In the genomic region with DNA sequence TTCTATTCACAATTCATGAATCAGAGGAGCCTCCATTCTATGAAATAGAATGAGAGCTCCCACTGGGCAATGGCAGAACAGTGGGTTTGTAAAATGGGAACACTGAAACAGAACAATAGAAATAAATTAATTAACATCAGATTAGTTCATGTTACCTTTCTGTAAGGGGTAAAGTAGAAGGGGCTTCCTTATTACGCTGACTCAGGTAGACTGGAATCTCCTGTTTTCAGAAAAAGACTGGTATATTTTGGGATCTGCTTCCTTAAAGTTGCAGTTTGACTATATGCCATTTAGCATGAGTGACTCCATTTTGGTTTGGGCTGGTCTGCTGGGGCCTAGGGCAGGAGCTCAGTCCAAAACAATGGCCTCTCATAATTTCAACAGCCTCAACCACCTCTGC, we compare ENCODE assay signal across 23 cellular contexts. TPM values are rescaled to one million over a fixed set of nuclear protein-coding genes. Genes with fewer than 3 reads are reported as not detected.
DNase-seq lines count a peak whose midpoint lies in the region; ATAC-seq, FAIRE-seq and TF ChIP-seq lines count a peak whose summit lies in the region.
"Had no signal": no experiment of that assay in that cellular context is flagged by ENCODE, and none has a peak within 500 bp of the region (broad histone marks: within the 10 kb centered on the region; RNA-seq: fewer than 3 reads in every experiment).

No MANE protein-coding gene starts in this region.

- no peak overlapping the region for H2AFZ ChIP-seq in IMR-90 (replicated peaks; ENCODE audit: low read length, poor library complexity)
- no peak overlapping the region for H2AFZ ChIP-seq in K562 (ENCODE audit: low read depth, low read length)

- H3K9ac ChIP-seq in IMR-90 (ENCODE audit: low read depth, low read length), result no peak overlapping the region
- H3K9ac ChIP-seq in K562 (ENCODE audit: insufficient read depth in 1 of 2, low read depth in 2 of 2, low read length in 2 of 2), result no peak overlapping the region
- H3K9ac ChIP-seq: BLaER1 treated with 17β-estradiol and CSF1 and Interleukin-3, amounts not matched to agents 10 nM and 100 nM had no signal

- TF ChIP-seq CTCF in A549 (IDR thresholded peaks at IDR 0.05) (no peak), IMR-90 (conservative IDR thresholded peaks at IDR 0.05; ENCODE audit: low read depth, low read length) (no peak), K562 (IDR thresholded peaks at IDR 0.05 in 2 of 3, conservative IDR thresholded peaks at IDR 0.05 in 1 of 3; ENCODE audit: insufficient read depth in 2 of 3, low read depth in 1 of 3, low read length in 3 of 3) (no peak)

- H3K79me1 ChIP-seq in IMR-90 (ENCODE audit: low read depth in 1 of 2, low read length in 2 of 2), result no peaks in the 10 kb centered on the region

- no peaks in the 10 kb centered on the region for H3K9me1 ChIP-seq in IMR-90 (ENCODE audit: insufficient read depth, low read length)
- H3K9me1 ChIP-seq in K562 (ENCODE audit: control insufficient read depth, insufficient read depth, low read length), result no peaks in the 10 kb centered on the region

- no peaks in the 10 kb centered on the region for H3K79me2 ChIP-seq in K562 (ENCODE audit: control insufficient read depth, insufficient read depth, low read length)

- no peak for DNase-seq in A549 (ENCODE audit: low read depth in 1 of 2, low spot score in 1 of 2)
- DNase-seq in IMR-90, result no peak
- DNase-seq in K562 (ENCODE audit: extremely low read depth in 1 of 4, low spot score in 3 of 4), result no peak
- DNase-seq in NCI-H345 (lab: John Stamatoyannopoulos, UW), result no peak
- no peak for DNase-seq in inferior parietal cortex (ENCODE audit: extremely low spot score)
- DNase-seq: 8988T; AML-193; CD4-positive, alpha-beta memory T cell; CD4-positive, CD25-positive, alpha-beta regulatory T cell; CD8-positive, alpha-beta memory T cell; COR-L47; DMS 273 treated with DMSO at 0.1 percent for 48 hours; DMS153; DMS53; DMS79; DND-41; EL; GDM1 had no signal

- no peak overlapping the region for H2AK5ac ChIP-seq in IMR-90 (ENCODE audit: low read depth, low read length)

- ATAC-seq in A549 (no peak), IMR-90 (ENCODE audit: low read depth) (no peak), K562 (no peak), GM18867 (IDR thresholded peaks at IDR 0.05; ENCODE audit: unreplicated experiment) (no peak)

- H2BK20ac ChIP-seq in IMR-90 (ENCODE audit: low read depth, low read length), result no peak overlapping the region

- no peak for TF ChIP-seq POLR2A in A549 (IDR thresholded peaks at IDR 0.05; ENCODE audit: low read length)
- TF ChIP-seq POLR2A in IMR-90 (IDR thresholded peaks at IDR 0.05; ENCODE audit: low read depth, low read length), result no peak
- TF ChIP-seq POLR2A in K562 (conservative IDR thresholded peaks at IDR 0.05), result no peak

- H4K91ac ChIP-seq in IMR-90 (ENCODE audit: insufficient read depth, low read depth, low read length), result no peak overlapping the region

- FAIRE-seq in A549 (lab: Jason Lieb, UNC), result no peak
- no peak for FAIRE-seq in K562 (lab: Jason Lieb, UNC)
- FAIRE-seq: A204.1, GM12891 had no signal

- POLR2A ChIA-PET in A549 (lab: Yijun Ruan, JAX) (no interaction called here), IMR-90 (lab: Charles Lee; ENCODE audit: unreplicated experiment) (no interaction called here), K562 (lab: Yijun Ruan, JAX) (no interaction called here)

- in situ Hi-C loops in IMR-90 (cut with MboI; ENCODE audit: low sequenced_read_pairs), result no loop called here
- in situ Hi-C loops in K562 (cut with MboI), result no loop called here

- no peak overlapping the region for H4K5ac ChIP-seq in IMR-90 (ENCODE audit: low read depth, low read length)

- TF ChIP-seq RAD21 in A549 (conservative IDR thresholded peaks at IDR 0.05 in 1 of 2, IDR thresholded peaks at IDR 0.05 in 1 of 2) (no peak), IMR-90 (IDR thresholded peaks at IDR 0.05; ENCODE audit: low read length) (no peak), K562 (CRISPR knock-in tag; conservative IDR thresholded peaks at IDR 0.05 in 1 of 2, IDR thresholded peaks at IDR 0.05 in 1 of 2) (no peak)

- 67% methylated on average over 1 of the region's 1 CpG for WGBS in A549 (ENCODE audit: missing lambda C conversion rate)
- no CpG with 5 or more reads among the region's 1 CpG for WGBS in IMR-90 (ENCODE audit: extremely low coverage in 2 of 2, insufficient read length in 1 of 2), 2 experiments
- 0% methylated on average over 1 of the region's 1 CpG for WGBS in K562 (ENCODE audit: insufficient coverage, low coverage, missing lambda C conversion rate)

- CTCF ChIA-PET in A549 (lab: Yijun Ruan, JAX) (interaction anchor here (0.7 kb wide), 1 partner anchor 23 kb away, joined by 3 read pairs; no protein-coding TSS in a partner anchor), IMR-90 (lab: Yijun Ruan, JAX) (interaction anchor here (0.6 kb wide), 1 partner anchor 193 kb away, joined by 3 read pairs; no protein-coding TSS in a partner anchor), K562 (lab: Yijun Ruan, JAX; ENCODE audit: low intra/inter-chr PET ratio) (interaction anchor here (0.6 kb wide), 1 partner anchor 906 kb away, joined by 3 read pairs; no protein-coding TSS in a partner anchor)

- no peak overlapping the region for H3K14ac ChIP-seq in IMR-90 (replicated peaks; ENCODE audit: low read depth, low read length)

- no peak overlapping the region for H3K4me2 ChIP-seq in A549
- no peak overlapping the region for H3K4me2 ChIP-seq in IMR-90 (ENCODE audit: low read depth, low read length)
- H3K4me2 ChIP-seq in K562 (ENCODE audit: insufficient read depth, low read length), result no peak overlapping the region
- H3K4me2 ChIP-seq: BLaER1 treated with 17β-estradiol and CSF1 and Interleukin-3, amounts not matched to agents 10 nM and 100 nM had no signal

- dilution Hi-C loops in IMR-90 (cut with HindIII; ENCODE audit: low sequenced_read_pairs, unreplicated experiment), result no loop called here

- H2BK15ac ChIP-seq in IMR-90 (ENCODE audit: low read depth, low read length), result no peak overlapping the region

- H4K20me1 ChIP-seq in IMR-90 (ENCODE audit: insufficient read depth, low read length), result no peaks in the 10 kb centered on the region
- no peaks in the 10 kb centered on the region; the same call in none of the 2 replicates for H4K20me1 ChIP-seq in K562 (replicated peaks; ENCODE audit: control insufficient read depth, insufficient read depth, low read length)
- H4K20me1 ChIP-seq: BLaER1 treated with 17β-estradiol and CSF1 and Interleukin-3, amounts not matched to agents 10 nM and 100 nM had no signal

- no peaks in the 10 kb centered on the region for H3K4me1 ChIP-seq in A549
- no peaks in the 10 kb centered on the region for H3K4me1 ChIP-seq in IMR-90 (ENCODE audit: control insufficient read depth, insufficient read depth, low read length)
- no peaks in the 10 kb centered on the region for H3K4me1 ChIP-seq in K562 (replicated peaks in 1 of 2; ENCODE audit: control insufficient read depth in 2 of 2, insufficient read depth in 2 of 2, low read length in 2 of 2)

- H3K4me3 ChIP-seq in A549 (no peak overlapping the region), IMR-90 (ENCODE audit: insufficient read depth, low read depth, low read length) (no peak overlapping the region), K562 (no peak overlapping the region)
- H3K4me3 ChIP-seq: BLaER1 treated with 17β-estradiol and CSF1 and Interleukin-3, amounts not matched to agents 10 nM and 100 nM had no signal

- H3K36me3 ChIP-seq in IMR-90 (ENCODE audit: control insufficient read depth, insufficient read depth, low read length), result no peaks in the 10 kb centered on the region
- no peaks in the 10 kb centered on the region for H3K36me3 ChIP-seq in K562 (ENCODE audit: control insufficient read depth, insufficient read depth, low read length)
- H3K36me3 ChIP-seq: BLaER1 treated with 17β-estradiol and CSF1 and Interleukin-3, amounts not matched to agents 10 nM and 100 nM had no signal

- H3K9me3 ChIP-seq in A549 (no peaks in the 10 kb centered on the region), IMR-90 (ENCODE audit: control insufficient read depth, insufficient read depth, low read length) (no peaks in the 10 kb centered on the region), K562 (replicated peaks; ENCODE audit: control insufficient read depth, insufficient read depth, low read depth, low read length) (no peaks in the 10 kb centered on the region)
- H3K9me3 ChIP-seq: BLaER1 treated with 17β-estradiol and CSF1 and Interleukin-3, amounts not matched to agents 10 nM and 100 nM had no signal

- H3K27ac ChIP-seq in A549, result no peak overlapping the region
- no peak overlapping the region for H3K27ac ChIP-seq in IMR-90 (ENCODE audit: insufficient read depth, low read length)
- H3K27ac ChIP-seq in K562 (ENCODE audit: extremely low read depth, low read depth, low read length), result no peak overlapping the region
- H3K27ac ChIP-seq: BLaER1 treated with 17β-estradiol and CSF1 and Interleukin-3, amounts not matched to agents 10 nM and 100 nM; C4-2B had no signal

- H3K18ac ChIP-seq in IMR-90 (ENCODE audit: low read depth, low read length), result no peak overlapping the region

- H4K8ac ChIP-seq in IMR-90 (ENCODE audit: low read depth in 2 of 2, low read length in 2 of 2), result no peak overlapping the region

- H2AK9ac ChIP-seq in IMR-90 (replicated peaks; ENCODE audit: low read depth, low read length, poor library complexity), result no peak overlapping the region

- BruUV-seq in IMR-90 (replicated peaks; lab: Mats Ljungman, UMichigan) (no TSS peak), K562 (replicated peaks; lab: Mats Ljungman, UMichigan) (no TSS peak)

- intact Hi-C loops in IMR-90 (cut with micrococcal nuclease) (no loop called here), K562 (cut with micrococcal nuclease) (no loop called here)

- no peak overlapping the region for H3K56ac ChIP-seq in IMR-90 (ENCODE audit: extremely low read depth, insufficient read depth, low read length)

- TF ChIP-seq EP300 in A549 (IDR thresholded peaks at IDR 0.05) (no peak), K562 (IDR thresholded peaks at IDR 0.05; ENCODE audit: low read length) (no peak)

- no peak overlapping the region for H2BK120ac ChIP-seq in IMR-90 (ENCODE audit: low read depth, low read length)

- H3K23ac ChIP-seq in IMR-90 (ENCODE audit: low read depth, low read length), result no peak overlapping the region

- no peak overlapping the region for H3K4ac ChIP-seq in IMR-90 (ENCODE audit: low read depth, low read length)

- peaks cover 51% of the 10 kb centered on the region for H3K27me3 ChIP-seq in IMR-90 (ENCODE audit: control insufficient read depth, insufficient read depth, low read length)
- H3K27me3 ChIP-seq in K562 (ENCODE audit: control insufficient read depth in 2 of 2, insufficient read depth in 2 of 2, low read length in 2 of 2), result peaks cover 28 to 46% of the 10 kb centered on the region in 2 experiments
- H3K27me3 ChIP-seq: BLaER1 treated with 17β-estradiol and CSF1 and Interleukin-3, amounts not matched to agents 10 nM and 100 nM had no signal

- H2BK5ac ChIP-seq in IMR-90 (ENCODE audit: low read depth, low read length, poor library complexity, severe bottlenecking), result no peak overlapping the region

RNA-seq across cellular contexts. Expression of gene ZFAND3, which starts 52.8 kb away (rescaled TPM):
- polyA plus RNA-seq in A549 (2011; rRNA removed), result 12.0 and 21.4 TPM in 2 replicates
- polyA plus RNA-seq in A549 (2012; cell fraction: cytosol; rRNA removed), result 7.9 and 10.6 TPM in 2 replicates
- 8.3 and 14.5 TPM in 2 replicates for polyA plus RNA-seq in A549 (2012; cell fraction: nucleus; rRNA removed)
- 50.0 to 53.4 TPM (median 52.4 TPM) in 3 replicates for polyA plus RNA-seq in A549 (2017; fragmentation: RNase III; extraction: RNeasy Plus Mini Kit Qiagen cat#74134 plus additional on column Dnase treatment)
- polyA minus RNA-seq in A549 (2011; rRNA and poly(A)+ RNA removed), result 19.3 and 27.2 TPM in 2 replicates
- 10.9 and 13.1 TPM in 2 replicates for total RNA-seq in IMR-90 (2012; rRNA removed)
- 21.8 and 26.7 TPM in 2 replicates for polyA plus RNA-seq in IMR-90 (2012; rRNA removed)
- polyA plus RNA-seq in IMR-90 (2012; cell fraction: cytosol; rRNA removed), result 15.3 and 24.4 TPM in 2 replicates
- 15.6 and 20.7 TPM in 2 replicates for polyA plus RNA-seq in IMR-90 (2012; cell fraction: nucleus; rRNA removed; ENCODE audit: low replicate concordance)
- total RNA-seq in K562 (2011; cell fraction: chromatin; rRNA removed; ENCODE audit: low replicate concordance), result 19.0 and 22.3 TPM in 2 replicates
- total RNA-seq in K562 (2011; cell fraction: nucleolus; rRNA removed), result 7.5 and 10.5 TPM in 2 replicates
- 15.2 and 29.8 TPM in 2 replicates for total RNA-seq in K562 (2011; cell fraction: nucleoplasm; rRNA removed)
- total RNA-seq in K562 (2014; rRNA removed), result 6.1 and 10.5 TPM in 2 replicates
- total RNA-seq in K562 (2014; rRNA removed; fragmentation: Illumina TruSeq; extraction: Trizol), result 11.8 and 18.5 TPM in 2 replicates
- total RNA-seq in K562 (2015; rRNA removed; fragmentation: Illumina TruSeq; extraction: Trizol), result 11.8 and 12.8 TPM in 2 replicates
- 23.4 and 26.5 TPM in 2 replicates for total RNA-seq in K562 (2021)
- polyA plus RNA-seq in K562 (2011; rRNA removed), result 7.2 and 12.7 TPM in 2 replicates
- 6.0 and 6.2 TPM in 2 replicates for polyA plus RNA-seq in K562 (2011; cell fraction: cytosol; rRNA removed)
- polyA plus RNA-seq in K562 (2011; cell fraction: nucleus; rRNA removed), result 6.9 and 7.1 TPM in 2 replicates
- polyA plus RNA-seq in K562 (2012), result 42.2 and 91.3 TPM in 2 replicates
- polyA plus RNA-seq in K562 (2014; fragmentation: Illumina TruSeq; extraction: Trizol), result 26.6 and 31.4 TPM in 2 replicates
- under 1 TPM; 0.81 to 0.87 TPM for polyA plus RNA-seq in K562 (2014; fragmentation: Nextera tagmentation; extraction: Ambion mirVana)
- 9.4 and 14.4 TPM in 2 replicates for polyA plus RNA-seq in K562 (2014; rRNA removed)
- 7.8 and 10.0 TPM in 2 replicates for polyA minus RNA-seq in K562 (2011; rRNA and poly(A)+ RNA removed)
- 9.6 and 11.7 TPM in 2 replicates for polyA minus RNA-seq in K562 (2011; cell fraction: cytosol; rRNA and poly(A)+ RNA removed)
- 4.4 and 7.9 TPM in 2 replicates for polyA minus RNA-seq in K562 (2011; cell fraction: nucleus; rRNA and poly(A)+ RNA removed)

Comparison
In these comparisons a context has a peak if more than half of its experiments do, and no peak if none do; other contexts are left out.
1. Of the 35 proteins assayed by ChIP-seq in both K562 and A549: peak only in K562: none; only in A549: MAFK; in both: none; in neither: 34.